Comparison of ENCODE assay signal across 1 cellular context in genomic region chrX:101262590-101262989, GRCh38.
TF ChIP-seq lines count a peak whose summit lies in the region.

No MANE protein-coding gene starts in this region.

TF ChIP-seq in HEK293, 187 proteins besides CTCF, POLR2A, EP300 and RAD21:
- TF ChIP-seq ZFHX2 (tag by site-specific recombination; conservative IDR thresholded peaks at IDR 0.05) (peak; percentile 54), BCL11B (tag by site-specific recombination; IDR thresholded peaks at IDR 0.05; ENCODE audit: low read depth) (no peak), EGR2 (tag by site-specific recombination; IDR thresholded peaks at IDR 0.05; ENCODE audit: low read depth) (peak; percentile 85)
